In the genomic region with DNA sequence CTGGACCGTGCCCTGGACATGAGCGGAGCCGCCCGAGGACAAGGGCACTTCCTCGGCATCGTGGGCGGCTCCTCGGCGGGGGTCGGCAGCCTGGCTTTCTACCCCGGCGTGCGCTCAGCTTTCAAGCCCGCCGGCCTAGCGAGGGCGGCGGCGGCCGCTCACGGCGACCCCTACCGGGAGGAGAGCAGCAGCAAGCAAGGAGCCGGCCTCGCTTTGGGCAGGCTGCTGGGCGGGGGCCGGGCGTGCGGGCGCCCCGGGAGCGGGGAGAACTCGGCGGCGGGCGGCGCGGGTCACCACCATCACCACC, we compare ENCODE assay signal across 8 cellular contexts. TPM values are rescaled to one million over a fixed set of nuclear protein-coding genes. Genes with fewer than 3 reads are reported as not detected.
DNase-seq lines count a peak whose midpoint lies in the region; ATAC-seq and TF ChIP-seq lines count a peak whose summit lies in the region.

No MANE protein-coding gene starts in this region.

- ATAC-seq in GM19452 (IDR thresholded peaks at IDR 0.05; ENCODE audit: unreplicated experiment) (peak; percentile 61), HG03442 (IDR thresholded peaks at IDR 0.05; ENCODE audit: unreplicated experiment) (peak; percentile 57), gastroesophageal sphincter (peak; percentile 60), psoas muscle (peak; percentile 67 to 80 (median 72))

- peak; percentile 74 for DNase-seq in Daoy (ENCODE audit: low read depth)
- DNase-seq in psoas muscle: peak; percentile 48 to 64
- no peak for DNase-seq in cerebellar nuclear complex (lab: John Stamatoyannopoulos, UW)
- no peak for DNase-seq in AML-193 (lab: John Stamatoyannopoulos, UW)

- no peak for TF ChIP-seq EP300 in gastroesophageal sphincter (IDR thresholded peaks at IDR 0.05)

- TF ChIP-seq CTCF in WI38 (IDR thresholded peaks at IDR 0.05; ENCODE audit: low read depth, low read length) (no peak), gastroesophageal sphincter (IDR thresholded peaks at IDR 0.05) (peak in 3 of 4 experiments; percentile 16 to 56 (median 25)), psoas muscle (IDR thresholded peaks at IDR 0.05) (peak; percentile 39)

- H3K4me1 ChIP-seq in gastroesophageal sphincter (peaks cover 0 to 27% (median 21%) of the 10 kb centered on the region in 3 donors), psoas muscle (peaks cover 14% of the 10 kb centered on the region)

- H3K9me3 ChIP-seq in gastroesophageal sphincter: no peaks in the 10 kb centered on the region
- no peaks in the 10 kb centered on the region for H3K9me3 ChIP-seq in psoas muscle

- H3K36me3 ChIP-seq in gastroesophageal sphincter: no peaks in the 10 kb centered on the region
- no peaks in the 10 kb centered on the region for H3K36me3 ChIP-seq in psoas muscle (ENCODE audit: insufficient read depth in 1 of 2, low read depth in 1 of 2)

- no peak overlapping the region for H3K27ac ChIP-seq in gastroesophageal sphincter
- H3K27ac ChIP-seq in psoas muscle: no peak overlapping the region

- peaks cover 100% of the 10 kb centered on the region for H3K27me3 ChIP-seq in gastroesophageal sphincter
- peaks cover 4 to 100% (median 42%) of the 10 kb centered on the region in 3 donors for H3K27me3 ChIP-seq in psoas muscle (ENCODE audit: insufficient read depth in 3 of 3, low read length in 2 of 3)

- whole genome bisulfite sequencing in gastroesophageal sphincter (ENCODE audit: low coverage in 1 of 2), 2 donors: no CpG with 5 or more reads among the region's 38 CpGs
- WGBS in psoas muscle, 3 donors: 0 to 1% (median 1%) methylated on average over 5 to 38 of the region's 38 CpGs

- H3K4me3 ChIP-seq in WI38 (ENCODE audit: low read depth, low read length) (peak overlapping the region; percentile 46), gastroesophageal sphincter (peak overlapping the region; percentile 16 to 54), psoas muscle (peak overlapping the region; percentile 69)

- intact Hi-C loops in psoas muscle (cut with DNase I): no loop called here

- TF ChIP-seq POLR2A in gastroesophageal sphincter (IDR thresholded peaks at IDR 0.05): no peak

RNA-seq across cellular contexts. Expression of a gene that starts 6.7 kb away (rescaled TPM):
- total RNA-seq in Daoy (2014; rRNA removed; shearing (Covaris generic)): 2.3 and 3.4 TPM in 2 replicates
- total RNA-seq in gastroesophageal sphincter (not detected), psoas muscle (not detected)
- polyA plus RNA-seq in psoas muscle: not detected

RNA-seq across cellular contexts. Expression of a gene that starts 44.9 kb away (rescaled TPM):
- 136 and 157 TPM in 2 replicates for total RNA-seq in Daoy (2014; rRNA removed; shearing (Covaris generic))
- 10 to 100 TPM; 31.6 to 66.2 (median 40.4) TPM for total RNA-seq in gastroesophageal sphincter
- total RNA-seq in psoas muscle: 10 to 100 TPM; 15.2 to 24.5 (median 19.3) TPM
- 10 to 100 TPM; 12.4 to 21.4 (median 12.5) TPM for polyA plus RNA-seq in psoas muscle

Comparison
In these comparisons a context has a peak if more than half of its experiments do, and no peak if none do; other contexts are left out.
1. DNase-seq: peak in Daoy (single experiment) and psoas muscle (2 of 2); none in cerebellar nuclear complex (0 of 2) and AML-193 (0 of 2).
2. Peak in every context shown above with its lines, with median percentiles within 50 percentile points of each other: ATAC-seq and H3K4me3 ChIP-seq.